ENCODE assay signal across 11 cellular contexts in genomic region chr6:18503187-18503586, GRCh38.
A peak's percentile ranks its signal among the peaks of the same experiment; 100 is the strongest.
DNase-seq lines count a peak whose midpoint lies in the region; ATAC-seq and TF ChIP-seq lines count a peak whose summit lies in the region.
"Had no signal": no experiment of that assay in that cellular context is flagged by ENCODE, and none has a peak within 500 bp of the region (broad histone marks: within the 10 kb centered on the region; RNA-seq: fewer than 3 reads in every experiment).

No MANE protein-coding gene starts in this region.

- H3K27ac Mint-ChIP-seq in nephron: peak overlapping the region; percentile 14 to 49 (median 18)
- H3K27ac Mint-ChIP-seq: T-helper 1 cell treated with Interleukin-12 subunit alpha and Interleukin-12 subunit beta and Interleukin-4 antibody, amounts not matched to agents 30 μg/mL and 1 μg/mL, for 36 hours had no signal

- no peaks in the 10 kb centered on the region for H3K9me3 ChIP-seq in OCI-LY7 (ENCODE audit: low read length)
- no peaks in the 10 kb centered on the region for H3K9me3 ChIP-seq in thyroid gland
- H3K9me3 ChIP-seq: testis had no signal

- H3K9me2 ChIP-seq in OCI-LY7 (ENCODE audit: insufficient read depth, low read length): no peaks in the 10 kb centered on the region

- no peaks in the 10 kb centered on the region for H3K79me2 ChIP-seq in OCI-LY7 (ENCODE audit: insufficient read depth, low read depth, low read length)

- ATAC-seq in HG03139 (IDR thresholded peaks at IDR 0.05; ENCODE audit: unreplicated experiment): no peak

- H3K4me1 ChIP-seq in OCI-LY7 (ENCODE audit: insufficient read depth, low read length, poor library complexity, severe bottlenecking): peaks cover 15% of the 10 kb centered on the region
- peaks cover 14 to 18% of the 10 kb centered on the region in 2 donors for H3K4me1 ChIP-seq in thyroid gland
- H3K4me1 ChIP-seq: testis had no signal

- intact Hi-C loops in OCI-LY7 (cut with micrococcal nuclease; ENCODE audit: unreplicated experiment): loop anchor here (2.0 to 10.0 kb wide), 5 partner anchors 110 to 918 kb away; partner anchors contain the start of genes KDM1B, NHLRC1 and TPMT
- intact Hi-C loops in thyroid gland (cut with DNase I): loop anchor here (5.0 kb wide), 1 partner anchor 181 kb away; no protein-coding TSS in a partner anchor

- no peaks in the 10 kb centered on the region for H3K4me1 Mint-ChIP-seq in nephron
- H3K4me1 Mint-ChIP-seq: CD4-positive, CD25-positive, alpha-beta regulatory T cell had no signal

- H3K36me3 ChIP-seq in OCI-LY7 (ENCODE audit: insufficient read depth, low read length) (no peaks in the 10 kb centered on the region), thyroid gland (no peaks in the 10 kb centered on the region)

- POLR2A ChIA-PET in OCI-LY7 (lab: Charles Lee): interaction anchor here (0.6 to 1.8 kb wide), 16 partner anchors 15 to 1196 kb away, joined by 3 to 16 read pairs (median 3); partner anchors contain the start of gene RNF144B

- no peaks in the 10 kb centered on the region for H4K20me1 ChIP-seq in OCI-LY7 (ENCODE audit: insufficient read depth, low read length)

- peak overlapping the region; percentile 63; the same call in 1 of the 2 replicates for H3K4me2 ChIP-seq in OCI-LY7 (ENCODE audit: low read length)

- H3K27me3 ChIP-seq in thyroid gland: no peaks in the 10 kb centered on the region
- H3K27me3 ChIP-seq: testis had no signal

- H3K4me3 ChIP-seq in OCI-LY7 (ENCODE audit: low read depth, low read length, poor library complexity, severe bottlenecking) (peak overlapping the region; percentile 45), epithelial cell of proximal tubule (ENCODE audit: low read depth, low read length) (peak overlapping the region; percentile 37), thyroid gland (replicated peaks in 1 of 3) (no peak overlapping the region)
- H3K4me3 ChIP-seq: testis had no signal

- peak overlapping the region in 1 of 3 experiments; percentile 9 for H3K4me3 Mint-ChIP-seq in nephron
- H3K4me3 Mint-ChIP-seq: CD4-positive, CD25-positive, alpha-beta regulatory T cell; T-helper 1 cell treated with Interleukin-12 subunit alpha and Interleukin-12 subunit beta and Interleukin-4 antibody, amounts not matched to agents 30 μg/mL and 1 μg/mL, for 36 hours had no signal

- CTCF ChIA-PET in OCI-LY7 (lab: Charles Lee; ENCODE audit: unreplicated experiment): interaction anchor here (0.6 to 3.6 kb wide), 5 partner anchors 17 to 185 kb away, joined by 3 to 35 read pairs (median 4); no protein-coding TSS in a partner anchor

- peak overlapping the region; percentile 99 for H2AFZ ChIP-seq in OCI-LY7 (ENCODE audit: low read length)

- DNase-seq in OCI-LY7 (ENCODE audit: low spot score) (no peak), epithelial cell of proximal tubule (ENCODE audit: low read depth) (no peak), thyroid gland (no peak), NCI-H526 treated with DMSO at 0.1 percent for 48 hours (lab: John Stamatoyannopoulos, UW) (no peak)
- no peak for DNase-seq in effector CD8-positive, alpha-beta T cell (lab: John Stamatoyannopoulos, UW)
- DNase-seq: activated T-cell treated with anti-CD3 and anti-CD28 coated beads for 4 hours had no signal

- TF ChIP-seq CTCF in OCI-LY7 (conservative IDR thresholded peaks at IDR 0.05; ENCODE audit: low read length) (no peak), epithelial cell of proximal tubule (conservative IDR thresholded peaks at IDR 0.05; ENCODE audit: low read depth, low read length) (no peak), nephron (IDR thresholded peaks at IDR 0.05; ENCODE audit: unreplicated experiment in 3 of 3) (no peak), thyroid gland (IDR thresholded peaks at IDR 0.05) (no peak)

- no peaks in the 10 kb centered on the region for H3K36me3 Mint-ChIP-seq in nephron (ENCODE audit: low read depth)
- H3K36me3 Mint-ChIP-seq: CD4-positive, CD25-positive, alpha-beta regulatory T cell had no signal

- no peaks in the 10 kb centered on the region for H3K9me3 Mint-ChIP-seq in nephron
- H3K9me3 Mint-ChIP-seq: T-helper 1 cell treated with Interleukin-12 subunit alpha and Interleukin-12 subunit beta and Interleukin-4 antibody, amounts not matched to agents 30 μg/mL and 1 μg/mL, for 36 hours had no signal

- no TSS peak for BruUV-seq in OCI-LY7 (replicated peaks; lab: Mats Ljungman, UMichigan)

- peaks cover 4% of the 10 kb centered on the region for H3K27me3 Mint-ChIP-seq in nephron (ENCODE audit: low read depth)

- TF ChIP-seq POLR2A in thyroid gland (IDR thresholded peaks at IDR 0.05): no peak

- no peak overlapping the region for H3K27ac ChIP-seq in OCI-LY7 (ENCODE audit: low read depth, low read length, poor library complexity, severe bottlenecking)
- H3K27ac ChIP-seq in thyroid gland: peak overlapping the region; percentile 6 to 70 (median 60)

Comparison
In these comparisons a context has a peak if more than half of its experiments do, and no peak if none do; other contexts are left out.
1. H3K4me3 ChIP-seq: peak in OCI-LY7 (single experiment) and epithelial cell of proximal tubule (single experiment); none in thyroid gland (0 of 3).